In genomic region chr19:48874309-48875135, GRCh38 we compare ENCODE assay signal across 6 cellular contexts. TPM values are rescaled to one million over a fixed set of nuclear protein-coding genes. Genes with fewer than 3 reads are reported as not detected.
DNase-seq lines count a peak whose midpoint lies in the region; ATAC-seq, FAIRE-seq and TF ChIP-seq lines count a peak whose summit lies in the region.

No MANE protein-coding gene starts in this region.

- H3K27me3 ChIP-seq in astrocyte (ENCODE audit: insufficient read depth, low read length) (no peaks in the 10 kb centered on the region), muscle layer of duodenum (ENCODE audit: low read depth, low read length) (no peaks in the 10 kb centered on the region)

- no peaks in the 10 kb centered on the region for H3K9me3 Mint-ChIP-seq in astrocyte (ENCODE audit: unreplicated experiment)

- no peaks in the 10 kb centered on the region for H3K27me3 Mint-ChIP-seq in astrocyte (ENCODE audit: low read depth, unreplicated experiment)

- ATAC-seq in HG02759 (IDR thresholded peaks at IDR 0.05; ENCODE audit: unreplicated experiment) (peak; percentile 1), HG03354 (IDR thresholded peaks at IDR 0.05; ENCODE audit: poor library complexity, severe bottlenecking, unreplicated experiment) (no peak), GM21381 (IDR thresholded peaks at IDR 0.05; ENCODE audit: unreplicated experiment) (no peak)

- peaks cover 60% of the 10 kb centered on the region for H4K20me1 ChIP-seq in astrocyte (ENCODE audit: insufficient read depth, low read length)

- H3K4me3 ChIP-seq in astrocyte (ENCODE audit: insufficient read depth, low read depth, low read length): peak overlapping the region; percentile 94
- peak overlapping the region; percentile 97 to 99 for H3K4me3 ChIP-seq in muscle layer of duodenum (ENCODE audit: low read depth in 1 of 2, low read length in 2 of 2)

- peak overlapping the region; percentile 100 for H3K27ac Mint-ChIP-seq in astrocyte (ENCODE audit: unreplicated experiment)

- H3K36me3 ChIP-seq in astrocyte (ENCODE audit: insufficient read depth, low read length) (peaks cover 35% of the 10 kb centered on the region), muscle layer of duodenum (ENCODE audit: control insufficient read depth in 1 of 2, insufficient read depth in 2 of 2, low read length in 2 of 2) (peaks cover 22 to 56% of the 10 kb centered on the region in 2 donors)

- H3K9me3 ChIP-seq in astrocyte (ENCODE audit: insufficient read depth, low read depth, low read length): no peaks in the 10 kb centered on the region
- no peaks in the 10 kb centered on the region for H3K9me3 ChIP-seq in muscle layer of duodenum (ENCODE audit: control insufficient read depth in 1 of 2, low read length in 2 of 2)

- H3K27ac ChIP-seq in astrocyte (ENCODE audit: low read depth, low read length): peak overlapping the region; percentile 99
- peak overlapping the region; percentile 100 for H3K27ac ChIP-seq in muscle layer of duodenum (ENCODE audit: low read length)

- H3K4me1 Mint-ChIP-seq in astrocyte (ENCODE audit: low read depth, unreplicated experiment): peaks cover 28% of the 10 kb centered on the region

- TF ChIP-seq CTCF in astrocyte (IDR thresholded peaks at IDR 0.05; ENCODE audit: insufficient read depth, low read depth, low read length): no peak

- H3K4me3 Mint-ChIP-seq in astrocyte (ENCODE audit: unreplicated experiment): peak overlapping the region; percentile 99

- peak overlapping the region; percentile 91 for H3K4me2 ChIP-seq in astrocyte (ENCODE audit: low read length)

- H2AFZ ChIP-seq in astrocyte (ENCODE audit: low read depth, low read length): no peak overlapping the region

- FAIRE-seq in astrocyte (lab: Jason Lieb, UNC): no peak

- H3K36me3 Mint-ChIP-seq in astrocyte (ENCODE audit: low read depth, unreplicated experiment): peaks cover 29% of the 10 kb centered on the region

- peak; percentile 56 for DNase-seq in A172 (ENCODE audit: low spot score)
- DNase-seq in astrocyte (ENCODE audit: low read depth): peak; percentile 66

- peaks cover 23% of the 10 kb centered on the region for H3K4me1 ChIP-seq in astrocyte (ENCODE audit: insufficient read depth, low read length)
- H3K4me1 ChIP-seq in muscle layer of duodenum (ENCODE audit: control insufficient read depth in 1 of 2, insufficient read depth in 2 of 2, low read length in 2 of 2): peaks cover 0 to 28% of the 10 kb centered on the region in 2 donors

- peaks cover 52% of the 10 kb centered on the region for H3K79me2 ChIP-seq in astrocyte (ENCODE audit: insufficient read depth, low read length)

- peak overlapping the region; percentile 99 for H3K9ac ChIP-seq in astrocyte (ENCODE audit: low read length)

RNA-seq across cellular contexts. Expression of gene PPP1R15A, which starts 2.3 kb away (rescaled TPM):
- total RNA-seq in A172 (2014; rRNA removed; shearing (Covaris generic)): 20.8 and 34.8 TPM in 2 replicates
- total RNA-seq in astrocyte: 39.5 and 53.2 TPM in 2 replicates

RNA-seq across cellular contexts. Expression of gene PLEKHA4, which starts 6.1 kb away (rescaled TPM):
- 1.9 and 6.9 TPM in 2 replicates for total RNA-seq in A172 (2014; rRNA removed; shearing (Covaris generic))
- 27.5 and 32.8 TPM in 2 replicates for total RNA-seq in astrocyte

RNA-seq across cellular contexts. Expression of gene TULP2, which starts 24.0 kb away (rescaled TPM):
- not detected in 2 replicates for total RNA-seq in A172 (2014; rRNA removed; shearing (Covaris generic))
- not detected in 2 replicates for total RNA-seq in astrocyte

RNA-seq across cellular contexts. Expression of gene NUCB1, which starts 25.6 kb away (rescaled TPM):
- total RNA-seq in A172 (2014; rRNA removed; shearing (Covaris generic)): 91.4 and 104 TPM in 2 replicates
- total RNA-seq in astrocyte: 164 and 189 TPM in 2 replicates

RNA-seq across cellular contexts. Expression of gene HSD17B14, which starts 38.2 kb away (rescaled TPM):
- total RNA-seq in A172 (2014; rRNA removed; shearing (Covaris generic)): 9.9 and 14.6 TPM in 2 replicates
- total RNA-seq in astrocyte: 8.2 and 9.7 TPM in 2 replicates
